ENCODE assay signal across 8 cellular contexts in genomic region chr11:31995525-31996123, GRCh38.
DNase-seq lines count a peak whose midpoint lies in the region; ATAC-seq, FAIRE-seq and TF ChIP-seq lines count a peak whose summit lies in the region.

No MANE protein-coding gene starts in this region.

- no peak overlapping the region for H3K27ac ChIP-seq in psoas muscle

- no peak for TF ChIP-seq POLR2A in NB4 (IDR thresholded peaks at IDR 0.05; ENCODE audit: extremely low read depth, insufficient read length)

- peak; percentile 81 for FAIRE-seq in GM18507 (lab: Jason Lieb, UNC)

- DNase-seq in GM18507 (ENCODE audit: extremely low spot score, insufficient read length, low read depth), result no peak
- peak; percentile 20 for DNase-seq in NB4 (ENCODE audit: low read depth)
- peak; percentile 30 for DNase-seq in fibroblast of the aortic adventitia (ENCODE audit: low read depth)
- no peak for DNase-seq in AG08396 (ENCODE audit: low spot score)
- DNase-seq in stimulated activated naive CD4-positive, alpha-beta T cell treated with Interleukin-2 at 50 U/mL for 16 hours (lab: John Stamatoyannopoulos, UW), result no peak
- no peak for DNase-seq in psoas muscle
- no peak for DNase-seq in NCI-H526 (lab: John Stamatoyannopoulos, UW)

- no peaks in the 10 kb centered on the region for H3K36me3 ChIP-seq in psoas muscle (ENCODE audit: insufficient read depth in 1 of 2, low read depth in 1 of 2)

- intact Hi-C loops in psoas muscle (cut with DNase I), result no loop called here

- H3K4me1 ChIP-seq in psoas muscle, result no peaks in the 10 kb centered on the region

- H3K27me3 ChIP-seq in psoas muscle (ENCODE audit: insufficient read depth in 3 of 3, low read length in 2 of 3), result peaks cover 0 to 3% (median 2%) of the 10 kb centered on the region in 3 donors

- H3K4me3 ChIP-seq in NB4 (ENCODE audit: low read depth, low read length), result no peak overlapping the region
- H3K4me3 ChIP-seq in fibroblast of the aortic adventitia (ENCODE audit: low read depth, low read length), result peak overlapping the region; percentile 29
- H3K4me3 ChIP-seq in psoas muscle, result no peak overlapping the region

- ATAC-seq in GM21825 (IDR thresholded peaks at IDR 0.05; ENCODE audit: unreplicated experiment), result peak; percentile 74
- no peak for ATAC-seq in psoas muscle

- TF ChIP-seq CTCF in NB4 (IDR thresholded peaks at IDR 0.05; ENCODE audit: low read depth, low read length) (no peak), fibroblast of the aortic adventitia (IDR thresholded peaks at IDR 0.05; ENCODE audit: insufficient read depth, low read length) (no peak), psoas muscle (IDR thresholded peaks at IDR 0.05) (no peak)

- WGBS in psoas muscle, 3 donors, result 43 to 53% (median 49%) methylated on average over 2 of the region's 2 CpGs

- H3K9me3 ChIP-seq in psoas muscle, result no peaks in the 10 kb centered on the region

Comparison
In these comparisons a context has a peak if more than half of its experiments do, and no peak if none do; other contexts are left out.
1. DNase-seq: peak in NB4 (single experiment) and fibroblast of the aortic adventitia (single experiment); none in GM18507 (single experiment), AG08396 (single experiment), stimulated activated naive CD4-positive, alpha-beta T cell treated with Interleukin-2 at 50 U/mL for 16 hours (single experiment), psoas muscle (0 of 2) and NCI-H526 (0 of 2).